26 cellular contexts compared by ENCODE assay signal in genomic region chr11:88683024-88683423, GRCh38.
"Had no signal": no experiment of that assay in that cellular context is flagged by ENCODE, and none has a peak within 500 bp of the region (broad histone marks: within the 10 kb centered on the region; RNA-seq: fewer than 3 reads in every experiment).

No MANE protein-coding gene starts in this region.

- H3K4me3 Mint-ChIP-seq: activated CD4-positive, alpha-beta memory T cell treated with anti-CD3 and anti-CD28 coated beads, Interleukin-2, amount 10 ng/mL, durations not matched to agents 7 days and 5 days; activated CD4-positive, alpha-beta T cell treated with anti-CD3 and anti-CD28 coated beads for 36 hours; activated naive CD4-positive, alpha-beta T cell treated with anti-CD3 and anti-CD28 coated beads for 36 hours; activated naive CD8-positive, alpha-beta T cell treated with anti-CD3 and anti-CD28 coated beads for 36 hours; activated T-helper 17 cell treated with anti-CD3 and anti-CD28 coated beads, Interleukin-2, amount 50 U/mL, for 72 hours had no signal

- H3K4me2 ChIP-seq: SK-N-SH had no signal

- H3K36me3 ChIP-seq: SJCRH30 had no signal

- H3K4me1 ChIP-seq: SJCRH30 had no signal

- H3K4me3 ChIP-seq: SJCRH30 had no signal

- ATAC-seq: activated CD4-positive, alpha-beta T cell treated with anti-CD3 and anti-CD28 coated beads for 36 hours; activated T-helper 17 cell treated with anti-CD3 and anti-CD28 coated beads, Interleukin-2, amount 50 U/mL, for 72 hours; Panc1 had no signal

- H3K27ac Mint-ChIP-seq: activated CD4-positive, alpha-beta memory T cell treated with anti-CD3 and anti-CD28 coated beads, Interleukin-2, amount 10 ng/mL, durations not matched to agents 7 days and 5 days; activated CD4-positive, alpha-beta T cell treated with anti-CD3 and anti-CD28 coated beads for 36 hours; activated naive CD4-positive, alpha-beta T cell treated with anti-CD3 and anti-CD28 coated beads for 36 hours; activated naive CD8-positive, alpha-beta T cell treated with anti-CD3 and anti-CD28 coated beads for 36 hours; activated T-helper 17 cell treated with anti-CD3 and anti-CD28 coated beads, Interleukin-2, amount 50 U/mL, for 72 hours had no signal

- H3K27ac ChIP-seq: RWPE1, SJCRH30, VCaP had no signal

- H3K36me3 Mint-ChIP-seq: activated naive CD8-positive, alpha-beta T cell treated with anti-CD3 and anti-CD28 coated beads for 36 hours had no signal

- DNase-seq: activated CD4-positive, alpha-beta memory T cell treated with anti-CD3 and anti-CD28 coated beads, Interleukin-2, amount 10 ng/mL, durations not matched to agents 7 days and 5 days; activated CD4-positive, alpha-beta T cell treated with anti-CD3 and anti-CD28 coated beads for 36 hours; activated CD4-positive, alpha-beta T cell treated with anti-CD3 and anti-CD28 coated beads, Interleukin-2, amount 50 U/mL, for 1 hour; activated gamma-delta T cell; activated naive CD4-positive, alpha-beta T cell treated with anti-CD3 and anti-CD28 coated beads for 36 hours; activated naive CD8-positive, alpha-beta T cell treated with anti-CD3 and anti-CD28 coated beads for 36 hours; activated T-cell treated with anti-CD3 and anti-CD28 coated beads for 4 hours; activated T-cell treated with anti-CD3 and anti-CD28 coated beads, Interleukin-2, amount 50 U/mL, for 48 hours; cerebellar nuclear complex; MM.1S; NCI-H1694; NCI-H2029; NCI-H2107; NCI-H345; NCI-H510A; NCI-H526 treated with DMSO at 0.1 percent for 48 hours; NK-92 treated with Interleukin-12 subunit alpha and Interleukin-12 subunit beta, amount 100 ng/mL, for 24 hours; OCI-M1; Right ventricle myocardium superior; SJCRH30; SK-N-SH; T-helper 1 cell had no signal

- H3K4me1 Mint-ChIP-seq: activated CD4-positive, alpha-beta memory T cell treated with anti-CD3 and anti-CD28 coated beads, Interleukin-2, amount 10 ng/mL, durations not matched to agents 7 days and 5 days; activated T-helper 17 cell treated with anti-CD3 and anti-CD28 coated beads, Interleukin-2, amount 50 U/mL, for 72 hours had no signal

- H3K27me3 ChIP-seq: SJCRH30 had no signal

- H3K9ac ChIP-seq: SK-N-SH had no signal

- H3K9me3 ChIP-seq: SJCRH30, SK-N-SH had no signal

- H3K27me3 Mint-ChIP-seq: activated CD4-positive, alpha-beta memory T cell treated with anti-CD3 and anti-CD28 coated beads, Interleukin-2, amount 10 ng/mL, durations not matched to agents 7 days and 5 days; activated naive CD8-positive, alpha-beta T cell treated with anti-CD3 and anti-CD28 coated beads for 36 hours; activated T-helper 17 cell treated with anti-CD3 and anti-CD28 coated beads, Interleukin-2, amount 50 U/mL, for 72 hours had no signal
